Comparison of ENCODE assay signal across 8 cellular contexts in the genomic region with DNA sequence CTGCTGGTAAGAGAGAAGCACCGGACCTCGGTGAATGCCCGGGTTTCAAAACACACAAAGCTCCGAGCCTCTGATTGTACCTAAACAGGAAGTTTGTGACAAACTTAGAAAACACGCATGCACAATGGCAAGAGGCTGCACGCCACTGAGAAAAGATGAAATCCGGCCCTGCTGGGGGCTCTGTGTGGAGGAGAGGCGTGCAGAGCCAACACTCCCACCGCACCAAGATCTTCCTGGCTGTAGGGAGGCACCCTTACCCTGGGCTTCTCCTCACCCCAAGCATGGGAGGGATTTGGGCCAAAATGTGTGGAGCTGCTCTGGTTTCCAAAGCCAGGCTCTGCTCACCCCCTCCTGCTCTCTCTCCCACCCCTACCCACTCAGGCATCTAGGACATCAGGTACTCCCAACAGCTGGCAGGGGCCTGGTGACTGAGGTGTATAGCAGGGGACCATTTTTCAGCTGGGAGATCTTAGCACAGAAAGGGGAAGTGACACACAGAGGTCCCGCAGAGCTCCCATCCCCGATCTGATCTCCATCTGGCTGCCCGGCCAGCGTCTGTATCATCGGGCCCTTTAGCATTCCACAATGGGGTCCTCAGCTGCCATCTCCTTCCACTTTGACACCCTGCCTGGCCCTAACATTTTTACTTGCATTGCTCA.
A peak's percentile ranks its signal among the peaks of the same experiment; 100 is the strongest.
DNase-seq lines count a peak whose midpoint lies in the region; ATAC-seq and TF ChIP-seq lines count a peak whose summit lies in the region.

No MANE protein-coding gene starts in this region.

- H3K4me3 ChIP-seq in effector memory CD4-positive, alpha-beta T cell (ENCODE audit: insufficient read depth, low read depth, low read length, poor library complexity, severe bottlenecking) = peak overlapping the region; percentile 41

- no peaks in the 10 kb centered on the region for H3K9me3 Mint-ChIP-seq in stimulated activated naive CD8-positive, alpha-beta T cell treated with anti-CD3 and anti-CD28 coated beads, Interleukin-15, amount 100 ng/mL, for 72 hours

- peak overlapping the region; percentile 79 to 85 for H3K4me3 Mint-ChIP-seq in stimulated activated naive CD8-positive, alpha-beta T cell treated with anti-CD3 and anti-CD28 coated beads, Interleukin-15, amount 100 ng/mL, for 72 hours

- no peaks in the 10 kb centered on the region for H3K27me3 Mint-ChIP-seq in stimulated activated naive CD8-positive, alpha-beta T cell treated with anti-CD3 and anti-CD28 coated beads, Interleukin-15, amount 100 ng/mL, for 72 hours

- H3K9me3 ChIP-seq in effector memory CD4-positive, alpha-beta T cell (ENCODE audit: control insufficient read depth, low read length) = no peaks in the 10 kb centered on the region

- H3K27me3 ChIP-seq in effector memory CD4-positive, alpha-beta T cell (replicated peaks; ENCODE audit: control insufficient read depth, insufficient read depth, low read length, poor library complexity, severe bottlenecking) = no peaks in the 10 kb centered on the region

- peak overlapping the region; percentile 94 for H3K27ac Mint-ChIP-seq in stimulated activated naive CD8-positive, alpha-beta T cell treated with anti-CD3 and anti-CD28 coated beads, Interleukin-15, amount 100 ng/mL, for 72 hours

- no peak for TF ChIP-seq CTCF in GM10266 (IDR thresholded peaks at IDR 0.05; ENCODE audit: control insufficient read depth, insufficient read depth, low read depth, missing control alignments)

- DNase-seq in GM10266 (ENCODE audit: extremely low spot score) = peak; percentile 69
- peak; percentile 64 to 76 for DNase-seq in NOMO-1 (lab: John Stamatoyannopoulos, UW; ENCODE audit: unreplicated experiment in 2 of 2)
- no peak for DNase-seq in effector memory CD4-positive, alpha-beta T cell
- peak in 1 of 2 donors; percentile 28 for DNase-seq in stimulated activated naive CD8-positive, alpha-beta T cell treated with anti-CD3 and anti-CD28 coated beads, Interleukin-15, amount 100 ng/mL, for 72 hours
- DNase-seq in NCI-H128 (lab: John Stamatoyannopoulos, UW; ENCODE audit: unreplicated experiment) = no peak
- DNase-seq in glomerular visceral epithelial cell (ENCODE audit: extremely low spot score) = no peak
- no peak for DNase-seq in AG08396 (ENCODE audit: low spot score)

- H3K36me3 ChIP-seq in effector memory CD4-positive, alpha-beta T cell (ENCODE audit: control insufficient read depth, insufficient read depth, low read length) = peaks cover 4% of the 10 kb centered on the region

- peak; percentile 54 for ATAC-seq in GM21528 (IDR thresholded peaks at IDR 0.05; ENCODE audit: low FRiP score, unreplicated experiment)
- peak; percentile 58 for ATAC-seq in stimulated activated naive CD8-positive, alpha-beta T cell treated with anti-CD3 and anti-CD28 coated beads, Interleukin-15, amount 100 ng/mL, for 72 hours

- peaks cover 71% of the 10 kb centered on the region for H3K4me1 Mint-ChIP-seq in stimulated activated naive CD8-positive, alpha-beta T cell treated with anti-CD3 and anti-CD28 coated beads, Interleukin-15, amount 100 ng/mL, for 72 hours

- H3K4me1 ChIP-seq in effector memory CD4-positive, alpha-beta T cell (ENCODE audit: control insufficient read depth, insufficient read depth, low read length, poor library complexity, severe bottlenecking) = peaks cover 34% of the 10 kb centered on the region

- peak overlapping the region; percentile 58 for H3K27ac ChIP-seq in effector memory CD4-positive, alpha-beta T cell (ENCODE audit: insufficient read depth, low read length, poor library complexity, severe bottlenecking)

Comparison
In these comparisons a context has a peak if more than half of its experiments do, and no peak if none do; other contexts are left out.
1. DNase-seq: peak in GM10266 (single experiment) and NOMO-1 (2 of 2); none in effector memory CD4-positive, alpha-beta T cell (0 of 3), NCI-H128 (single experiment), glomerular visceral epithelial cell (single experiment) and AG08396 (single experiment).